Comparison of ENCODE assay signal across 9 cellular contexts in genomic region chr6:166488081-166488685, GRCh38.
DNase-seq lines count a peak whose midpoint lies in the region; ATAC-seq and TF ChIP-seq lines count a peak whose summit lies in the region.
"Had no signal": no experiment of that assay in that cellular context is flagged by ENCODE, and none has a peak within 500 bp of the region (broad histone marks: within the 10 kb centered on the region; RNA-seq: fewer than 3 reads in every experiment).

No MANE protein-coding gene starts in this region.

- no peaks in the 10 kb centered on the region for H3K27me3 ChIP-seq in lung (ENCODE audit: control insufficient read depth, insufficient read depth)

- peak overlapping the region; percentile 3 to 67 for H3K27ac ChIP-seq in lung (ENCODE audit: low read depth in 1 of 2, low read length in 1 of 2)
- H3K27ac ChIP-seq: KMS-11 had no signal

- H3K36me3 ChIP-seq in lung (ENCODE audit: control insufficient read depth in 2 of 2, insufficient read depth in 2 of 2, low read length in 2 of 2): peaks cover 4 to 40% of the 10 kb centered on the region in 2 donors

- peak; percentile 78 for ATAC-seq in GM18520 (IDR thresholded peaks at IDR 0.05; ENCODE audit: unreplicated experiment)
- peak; percentile 80 for ATAC-seq in HG02970 (IDR thresholded peaks at IDR 0.05; ENCODE audit: low FRiP score, unreplicated experiment)
- ATAC-seq in lung (ENCODE audit: insufficient read depth, low FRiP score): peak; percentile 67

- DNase-seq in T-helper 2 cell (peak; percentile 39 to 99 (median 61)), amniotic epithelial cell (ENCODE audit: low read depth) (peak; percentile 14), lung (ENCODE audit: low spot score) (peak; percentile 58), NCI-H1092 (lab: John Stamatoyannopoulos, UW) (no peak), NCI-H2227 treated with DMSO at 0.1 percent for 48 hours (lab: John Stamatoyannopoulos, UW) (no peak)
- DNase-seq in stimulated activated CD8-positive, alpha-beta memory T cell treated with anti-CD3 and anti-CD28 coated beads, Interleukin-4, amount 100 ng/mL, for 24 hours (ENCODE audit: low read depth): peak; percentile 52

- no peaks in the 10 kb centered on the region for H3K9me3 ChIP-seq in lung (ENCODE audit: control insufficient read depth in 2 of 2, insufficient read depth in 1 of 2, low read length in 1 of 2)

- H3K4me1 ChIP-seq in lung (ENCODE audit: control insufficient read depth in 2 of 2, insufficient read depth in 2 of 2, low read length in 2 of 2): peaks cover 0 to 14% of the 10 kb centered on the region in 2 donors

- 22 to 45% methylated on average over 15 of the region's 15 CpGs for WGBS in lung, 2 donors

- no peak overlapping the region for H3K4me3 ChIP-seq in lung

- TF ChIP-seq CTCF in lung (IDR thresholded peaks at IDR 0.05; ENCODE audit: control extremely low read depth, extremely low read depth): no peak

Comparison
In these comparisons a context has a peak if more than half of its experiments do, and no peak if none do; other contexts are left out.
1. DNase-seq: peak in T-helper 2 cell (5 of 5), amniotic epithelial cell (single experiment), lung (single experiment) and stimulated activated CD8-positive, alpha-beta memory T cell treated with anti-CD3 and anti-CD28 coated beads, Interleukin-4, amount 100 ng/mL, for 24 hours (single experiment); none in NCI-H1092 (single experiment) and NCI-H2227 treated with DMSO at 0.1 percent for 48 hours (single experiment).
2. Peak in every context shown above with its lines, with median percentiles within 50 percentile points of each other: ATAC-seq.